ENCODE assay signal across 8 cellular contexts in genomic region chr9:4983541-4984165, GRCh38. TPM values are rescaled to one million over a fixed set of nuclear protein-coding genes. Genes with fewer than 3 reads are reported as not detected.
A peak's percentile ranks its signal among the peaks of the same experiment; 100 is the strongest.
DNase-seq lines count a peak whose midpoint lies in the region; ATAC-seq, FAIRE-seq and TF ChIP-seq lines count a peak whose summit lies in the region.

No MANE protein-coding gene starts in this region.

- no peaks in the 10 kb centered on the region for H3K9me3 ChIP-seq in CD4-positive, CD25-positive, alpha-beta regulatory T cell (ENCODE audit: control insufficient read depth in 2 of 2, low read length in 2 of 2)

- peaks cover 40% of the 10 kb centered on the region for H3K4me1 ChIP-seq in CD4-positive, CD25-positive, alpha-beta regulatory T cell (ENCODE audit: control insufficient read depth, insufficient read depth, low read length, poor library complexity, severe bottlenecking)

- H3K27ac ChIP-seq in CD4-positive, CD25-positive, alpha-beta regulatory T cell (ENCODE audit: insufficient read depth, low read length, poor library complexity, severe bottlenecking) = peak overlapping the region; percentile 79

- H3K27me3 ChIP-seq in CD4-positive, CD25-positive, alpha-beta regulatory T cell (ENCODE audit: control insufficient read depth, insufficient read depth, low read length) = no peaks in the 10 kb centered on the region
- no peaks in the 10 kb centered on the region for H3K27me3 ChIP-seq in bronchial epithelial cell (ENCODE audit: control insufficient read depth, insufficient read depth, low read length)

- H3K4me1 Mint-ChIP-seq in CD4-positive, CD25-positive, alpha-beta regulatory T cell = peaks cover 15 to 30% (median 17%) of the 10 kb centered on the region in 4 donors
- H3K4me1 Mint-ChIP-seq in naive thymus-derived CD8-positive, alpha-beta T cell = peaks cover 15 to 35% (median 26%) of the 10 kb centered on the region in 4 donors

- peak overlapping the region; percentile 16 to 89 (median 24) for H3K27ac Mint-ChIP-seq in CD4-positive, CD25-positive, alpha-beta regulatory T cell
- H3K27ac Mint-ChIP-seq in naive thymus-derived CD8-positive, alpha-beta T cell = peak overlapping the region in 7 of 10 donors; percentile 1 to 95 (median 85)

- intact Hi-C loops in sciatic nerve (cut with DNase I) = loop anchor here (10.0 kb wide), 1 partner anchor 219 kb away; no protein-coding TSS in a partner anchor

- peaks cover 4% of the 10 kb centered on the region for H3K27me3 Mint-ChIP-seq in CD4-positive, CD25-positive, alpha-beta regulatory T cell
- H3K27me3 Mint-ChIP-seq in naive thymus-derived CD8-positive, alpha-beta T cell = peaks cover 0 to 5% (median 0%) of the 10 kb centered on the region in 5 donors

- POLR2A ChIA-PET in naive thymus-derived CD8-positive, alpha-beta T cell (lab: Charles Lee) = no interaction called here

- no peaks in the 10 kb centered on the region for H3K9me3 Mint-ChIP-seq in CD4-positive, CD25-positive, alpha-beta regulatory T cell
- H3K9me3 Mint-ChIP-seq in naive thymus-derived CD8-positive, alpha-beta T cell = no peaks in the 10 kb centered on the region

- peak in 1 of 3 donors; percentile 20 for DNase-seq in CD4-positive, CD25-positive, alpha-beta regulatory T cell
- DNase-seq in LoVo (ENCODE audit: low spot score) (peak; percentile 8), bronchial epithelial cell (ENCODE audit: low read depth) (peak; percentile 9), sciatic nerve (ENCODE audit: low spot score) (no peak)
- no peak for DNase-seq in naive thymus-derived CD8-positive, alpha-beta T cell
- no peak for DNase-seq in stimulated activated CD4-positive, alpha-beta T cell treated with anti-CD3 and anti-CD28 coated beads, Interleukin-2, amount 100 ng/mL, for 24 hours
- DNase-seq in activated CD4-positive, alpha-beta T cell treated with anti-CD3 and anti-CD28 coated beads, Interleukin-2, amount 50 U/mL, for 1 hour = no peak

- no peak for ATAC-seq in CD4-positive, CD25-positive, alpha-beta regulatory T cell (ENCODE audit: low read depth in 2 of 2)
- ATAC-seq in naive thymus-derived CD8-positive, alpha-beta T cell = no peak
- ATAC-seq in GM19463 (IDR thresholded peaks at IDR 0.05; ENCODE audit: unreplicated experiment) (no peak), sciatic nerve (no peak)

- peak overlapping the region; percentile 91 to 96 (median 94) for H3K4me3 Mint-ChIP-seq in CD4-positive, CD25-positive, alpha-beta regulatory T cell
- H3K4me3 Mint-ChIP-seq in naive thymus-derived CD8-positive, alpha-beta T cell = peak overlapping the region; percentile 88 to 97 (median 92)

- H3K36me3 Mint-ChIP-seq in CD4-positive, CD25-positive, alpha-beta regulatory T cell = no peaks in the 10 kb centered on the region
- H3K36me3 Mint-ChIP-seq in naive thymus-derived CD8-positive, alpha-beta T cell = no peaks in the 10 kb centered on the region

- peak; percentile 43 for FAIRE-seq in bronchial epithelial cell (lab: Jason Lieb, UNC)

- H3K4me3 ChIP-seq in CD4-positive, CD25-positive, alpha-beta regulatory T cell (ENCODE audit: low read depth, low read length) = peak overlapping the region; percentile 57
- no peak overlapping the region for H3K4me3 ChIP-seq in bronchial epithelial cell (ENCODE audit: low read depth, low read length)

- no peaks in the 10 kb centered on the region for H3K36me3 ChIP-seq in CD4-positive, CD25-positive, alpha-beta regulatory T cell (ENCODE audit: control insufficient read depth, insufficient read depth, low read length)
- H3K36me3 ChIP-seq in bronchial epithelial cell (ENCODE audit: control insufficient read depth, insufficient read depth, low read length) = no peaks in the 10 kb centered on the region

- TF ChIP-seq CTCF in bronchial epithelial cell (IDR thresholded peaks at IDR 0.05; ENCODE audit: insufficient read depth, low read length, severe bottlenecking) = no peak

RNA-seq across cellular contexts. Expression of gene JAK2, which starts 1.4 kb away (rescaled TPM):
- total RNA-seq in CD4-positive, CD25-positive, alpha-beta regulatory T cell = 19.5 TPM
- 1 to 10 TPM; 6.8 to 8.5 (median 6.8) TPM for polyA plus RNA-seq in CD4-positive, CD25-positive, alpha-beta regulatory T cell
- total RNA-seq in bronchial epithelial cell (9.0 and 15.5 TPM in 2 replicates), sciatic nerve (28.4 TPM)
- total RNA-seq in naive thymus-derived CD8-positive, alpha-beta T cell = 10 to 100 TPM; 11.9 to 13.4 TPM
- polyA plus RNA-seq in naive thymus-derived CD8-positive, alpha-beta T cell = 1 to 10 TPM; 1.9 to 4.8 (median 3.8) TPM

Comparison
In these comparisons a context has a peak if more than half of its experiments do, and no peak if none do; other contexts are left out.
1. DNase-seq: peak in LoVo (single experiment) and bronchial epithelial cell (single experiment); none in naive thymus-derived CD8-positive, alpha-beta T cell (0 of 10), stimulated activated CD4-positive, alpha-beta T cell treated with anti-CD3 and anti-CD28 coated beads, Interleukin-2, amount 100 ng/mL, for 24 hours (0 of 2), sciatic nerve (single experiment) and activated CD4-positive, alpha-beta T cell treated with anti-CD3 and anti-CD28 coated beads, Interleukin-2, amount 50 U/mL, for 1 hour (single experiment).